In the genomic region with DNA sequence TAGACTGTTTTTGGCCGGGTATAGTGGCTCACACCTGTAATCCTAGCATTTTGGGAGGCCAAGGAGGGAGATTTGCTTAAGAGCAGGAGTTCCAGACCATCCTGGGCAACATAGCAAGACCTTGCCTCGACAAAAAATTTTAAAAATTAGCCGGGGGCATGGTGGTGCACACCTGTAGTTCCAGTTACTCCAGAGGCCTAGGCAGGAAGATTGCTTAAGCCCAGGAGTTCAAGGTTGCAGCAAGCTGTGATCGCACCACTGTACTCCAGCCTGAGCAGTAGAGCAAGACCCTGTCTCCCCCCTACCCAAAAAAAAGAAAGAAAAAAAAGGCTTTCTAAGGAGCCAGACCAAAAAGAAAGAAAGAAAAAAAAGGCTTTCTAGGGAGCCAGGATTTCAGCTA, we compare ENCODE assay signal across 23 cellular contexts. TPM values are rescaled to one million over a fixed set of nuclear protein-coding genes. Genes with fewer than 3 reads are reported as not detected.
DNase-seq lines count a peak whose midpoint lies in the region; ATAC-seq and TF ChIP-seq lines count a peak whose summit lies in the region.
"Had no signal": no experiment of that assay in that cellular context is flagged by ENCODE, and none has a peak within 500 bp of the region (broad histone marks: within the 10 kb centered on the region; RNA-seq: fewer than 3 reads in every experiment).

No MANE protein-coding gene starts in this region.

- TF ChIP-seq CTCF in MCF 10A (IDR thresholded peaks at IDR 0.05; ENCODE audit: unreplicated experiment) (no peak), breast epithelium (IDR thresholded peaks at IDR 0.05) (no peak), neutrophil (IDR thresholded peaks at IDR 0.05) (no peak), gastrocnemius medialis (IDR thresholded peaks at IDR 0.05 in 4 of 5, conservative IDR thresholded peaks at IDR 0.05 in 1 of 5) (no peak)

- intact Hi-C loops in MCF 10A (cut with micrococcal nuclease) (no loop called here), breast epithelium (cut with DNase I; ENCODE audit: low total_unique reads) (no loop called here), gastrocnemius medialis (cut with DNase I; ENCODE audit: low total_unique reads) (no loop called here)

- H3K9me3 Mint-ChIP-seq in MCF 10A (ENCODE audit: unreplicated experiment) = no peaks in the 10 kb centered on the region
- H3K9me3 Mint-ChIP-seq in effector memory CD8-positive, alpha-beta T cell = no peaks in the 10 kb centered on the region
- H3K9me3 Mint-ChIP-seq: GM23338, H9, HFFc6 had no signal

- peaks cover 69% of the 10 kb centered on the region for H3K4me1 Mint-ChIP-seq in MCF 10A (ENCODE audit: insufficient read depth, unreplicated experiment)
- peaks cover 20 to 31% of the 10 kb centered on the region in 2 donors for H3K4me1 Mint-ChIP-seq in effector memory CD8-positive, alpha-beta T cell (ENCODE audit: low read depth in 2 of 2)

- H3K4me1 ChIP-seq in breast epithelium (no peaks in the 10 kb centered on the region), neutrophil (ENCODE audit: control insufficient read depth in 1 of 2, insufficient read depth in 1 of 2, low read depth in 1 of 2, low read length in 1 of 2) (peaks cover 52 to 58% of the 10 kb centered on the region in 2 experiments), gastrocnemius medialis (peaks cover 0 to 4% of the 10 kb centered on the region in 2 donors)

- no peak for ATAC-seq in effector memory CD8-positive, alpha-beta T cell (replicated peaks)
- ATAC-seq in gastrocnemius medialis = no peak
- ATAC-seq: GM23338 had no signal

- H3K27me3 ChIP-seq in breast epithelium = no peaks in the 10 kb centered on the region
- H3K27me3 ChIP-seq in neutrophil = no peaks in the 10 kb centered on the region
- H3K27me3 ChIP-seq in gastrocnemius medialis = no peaks in the 10 kb centered on the region

- H3K4me3 ChIP-seq in breast epithelium (no peak overlapping the region), neutrophil (ENCODE audit: low read depth in 1 of 2, low read length in 1 of 2) (no peak overlapping the region), gastrocnemius medialis (no peak overlapping the region)
- H3K4me3 ChIP-seq: GM23338, K562 had no signal

- H3K27ac Mint-ChIP-seq in MCF 10A (ENCODE audit: low read depth, unreplicated experiment) = peak overlapping the region; percentile 61
- peak overlapping the region; percentile 9 to 71 for H3K27ac Mint-ChIP-seq in effector memory CD8-positive, alpha-beta T cell

- POLR2A ChIA-PET in MCF 10A (lab: Yijun Ruan, JAX) = interaction anchor here (0.6 to 2.7 kb wide), 10 partner anchors 8 to 289 kb away, joined by 3 to 15 read pairs (median 4); partner anchors contain the start of gene TMOD3

- H3K36me3 ChIP-seq in breast epithelium (no peaks in the 10 kb centered on the region), neutrophil (peaks cover 53% of the 10 kb centered on the region), gastrocnemius medialis (peaks cover 0 to 35% of the 10 kb centered on the region in 2 donors)

- no peak overlapping the region for H3K27ac ChIP-seq in breast epithelium
- H3K27ac ChIP-seq in neutrophil = peak overlapping the region; percentile 72
- H3K27ac ChIP-seq in gastrocnemius medialis = no peak overlapping the region

- CTCF ChIA-PET in MCF 10A (lab: Yijun Ruan, JAX) = interaction anchor here (0.5 to 1.0 kb wide), 5 partner anchors 10 to 57 kb away, joined by 3 to 4 read pairs (median 3); no protein-coding TSS in a partner anchor

- no TSS peak for BruUV-seq in MCF 10A (replicated peaks; lab: Mats Ljungman, UMichigan)

- TF ChIP-seq POLR2A in breast epithelium (IDR thresholded peaks at IDR 0.05) = no peak
- TF ChIP-seq POLR2A in gastrocnemius medialis (IDR thresholded peaks at IDR 0.05) = no peak

- DNase-seq in MCF 10A (ENCODE audit: unreplicated experiment) = no peak
- DNase-seq in breast epithelium (ENCODE audit: low spot score in 2 of 2) = no peak
- DNase-seq in effector memory CD8-positive, alpha-beta T cell = no peak
- DNase-seq in gastrocnemius medialis = no peak
- DNase-seq in NOMO-1 treated with dmso at 0.1 percent for 144 hours (lab: John Stamatoyannopoulos, UW; ENCODE audit: unreplicated experiment) = no peak
- DNase-seq in NCI-H2196 treated with DMSO at 0.1 percent for 48 hours (lab: John Stamatoyannopoulos, UW; ENCODE audit: unreplicated experiment) = no peak
- DNase-seq: 8988T, COR-L47, H9, HFFc6, Kasumi-1, MV-4-11, NCI-H1105 treated with DMSO at 0.1 percent for 48 hours, NCI-H146, NCI-H1930, NCI-H2107, NCI-H446 treated with DMSO at 0.1 percent for 48 hours, NCI-H526, RPMI8226, SHP77 had no signal

- peaks cover 71% of the 10 kb centered on the region for H3K36me3 Mint-ChIP-seq in MCF 10A (ENCODE audit: insufficient read depth, unreplicated experiment)
- H3K36me3 Mint-ChIP-seq in effector memory CD8-positive, alpha-beta T cell (ENCODE audit: insufficient read depth) = peaks cover 40% of the 10 kb centered on the region

- no peak overlapping the region for H3K4me3 Mint-ChIP-seq in MCF 10A (ENCODE audit: unreplicated experiment)
- no peak overlapping the region for H3K4me3 Mint-ChIP-seq in effector memory CD8-positive, alpha-beta T cell
- H3K4me3 Mint-ChIP-seq: GM23338, H9, HFFc6 had no signal

- H3K27me3 Mint-ChIP-seq in MCF 10A (ENCODE audit: insufficient read depth, unreplicated experiment) = no peaks in the 10 kb centered on the region
- H3K27me3 Mint-ChIP-seq in effector memory CD8-positive, alpha-beta T cell = no peaks in the 10 kb centered on the region

- H3K9me3 ChIP-seq in breast epithelium (no peaks in the 10 kb centered on the region), neutrophil (no peaks in the 10 kb centered on the region), gastrocnemius medialis (no peaks in the 10 kb centered on the region)

- in situ Hi-C loops in gastrocnemius medialis (cut with MboI; ENCODE audit: low sequenced_read_pairs in 4 of 4) = no loop called here

RNA-seq across cellular contexts. Expression of gene TMOD3, which starts 36.7 kb away (rescaled TPM):
- total RNA-seq in MCF 10A (2022) = 93.5 and 94.6 TPM in 2 replicates
- total RNA-seq in breast epithelium = 10 to 100 TPM; 24.9 to 31.4 (median 27.5) TPM
- total RNA-seq in gastrocnemius medialis = 1 to 10 TPM; 6.2 to 9.2 (median 6.7) TPM
